ENCODE assay signal across 1 cellular context in genomic region chr15:35705885-35706590, GRCh38.
TF ChIP-seq lines count a peak whose summit lies in the region.

No MANE protein-coding gene starts in this region.

TF ChIP-seq in HepG2, 621 proteins besides CTCF, POLR2A, EP300 and RAD21 (continued from another document):
- TF ChIP-seq, protein P1, sequence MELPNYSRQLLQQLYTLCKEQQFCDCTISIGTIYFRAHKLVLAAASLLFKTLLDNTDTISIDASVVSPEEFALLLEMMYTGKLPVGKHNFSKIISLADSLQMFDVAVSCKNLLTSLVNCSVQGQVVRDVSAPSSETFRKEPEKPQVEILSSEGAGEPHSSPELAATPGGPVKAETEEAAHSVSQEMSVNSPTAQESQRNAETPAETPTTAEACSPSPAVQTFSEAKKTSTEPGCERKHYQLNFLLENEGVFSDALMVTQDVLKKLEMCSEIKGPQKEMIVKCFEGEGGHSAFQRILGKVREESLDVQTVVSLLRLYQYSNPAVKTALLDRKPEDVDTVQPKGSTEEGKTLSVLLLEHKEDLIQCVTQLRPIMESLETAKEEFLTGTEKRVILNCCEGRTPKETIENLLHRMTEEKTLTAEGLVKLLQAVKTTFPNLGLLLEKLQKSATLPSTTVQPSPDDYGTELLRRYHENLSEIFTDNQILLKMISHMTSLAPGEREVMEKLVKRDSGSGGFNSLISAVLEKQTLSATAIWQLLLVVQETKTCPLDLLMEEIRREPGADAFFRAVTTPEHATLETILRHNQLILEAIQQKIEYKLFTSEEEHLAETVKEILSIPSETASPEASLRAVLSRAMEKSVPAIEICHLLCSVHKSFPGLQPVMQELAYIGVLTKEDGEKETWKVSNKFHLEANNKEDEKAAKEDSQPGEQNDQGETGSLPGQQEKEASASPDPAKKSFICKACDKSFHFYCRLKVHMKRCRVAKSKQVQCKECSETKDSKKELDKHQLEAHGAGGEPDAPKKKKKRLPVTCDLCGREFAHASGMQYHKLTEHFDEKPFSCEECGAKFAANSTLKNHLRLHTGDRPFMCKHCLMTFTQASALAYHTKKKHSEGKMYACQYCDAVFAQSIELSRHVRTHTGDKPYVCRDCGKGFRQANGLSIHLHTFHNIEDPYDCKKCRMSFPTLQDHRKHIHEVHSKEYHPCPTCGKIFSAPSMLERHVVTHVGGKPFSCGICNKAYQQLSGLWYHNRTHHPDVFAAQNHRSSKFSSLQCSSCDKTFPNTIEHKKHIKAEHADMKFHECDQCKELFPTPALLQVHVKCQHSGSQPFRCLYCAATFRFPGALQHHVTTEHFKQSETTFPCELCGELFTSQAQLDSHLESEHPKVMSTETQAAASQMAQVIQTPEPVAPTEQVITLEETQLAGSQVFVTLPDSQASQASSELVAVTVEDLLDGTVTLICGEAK (IDR thresholded peaks at IDR 0.05) = no peak
- TF ChIP-seq, protein P1 (CRISPR knock-in tag; IDR thresholded peaks at IDR 0.05) = no peak
- TF ChIP-seq ZFP62 (CRISPR knock-in tag; IDR thresholded peaks at IDR 0.05) = no peak
- no peak for TF ChIP-seq IRF2 (CRISPR knock-in tag; IDR thresholded peaks at IDR 0.05)
- TF ChIP-seq, protein P2, sequence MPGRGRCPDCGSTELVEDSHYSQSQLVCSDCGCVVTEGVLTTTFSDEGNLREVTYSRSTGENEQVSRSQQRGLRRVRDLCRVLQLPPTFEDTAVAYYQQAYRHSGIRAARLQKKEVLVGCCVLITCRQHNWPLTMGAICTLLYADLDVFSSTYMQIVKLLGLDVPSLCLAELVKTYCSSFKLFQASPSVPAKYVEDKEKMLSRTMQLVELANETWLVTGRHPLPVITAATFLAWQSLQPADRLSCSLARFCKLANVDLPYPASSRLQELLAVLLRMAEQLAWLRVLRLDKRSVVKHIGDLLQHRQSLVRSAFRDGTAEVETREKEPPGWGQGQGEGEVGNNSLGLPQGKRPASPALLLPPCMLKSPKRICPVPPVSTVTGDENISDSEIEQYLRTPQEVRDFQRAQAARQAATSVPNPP (CRISPR knock-in tag; IDR thresholded peaks at IDR 0.05) = no peak
- no peak for TF ChIP-seq EHMT2 (IDR thresholded peaks at IDR 0.05; ENCODE audit: borderline replicate concordance, low read depth, low read length)
- TF ChIP-seq ZNF275 (CRISPR knock-in tag; IDR thresholded peaks at IDR 0.05; ENCODE audit: borderline replicate concordance) = no peak
- no peak for TF ChIP-seq ATF7-NPFF (CRISPR knock-in tag; IDR thresholded peaks at IDR 0.05; ENCODE audit: low read depth)
- no peak for TF ChIP-seq PHF20 (CRISPR knock-in tag; IDR thresholded peaks at IDR 0.05)
